Comparison of ENCODE assay signal across 9 cellular contexts in the genomic region with DNA sequence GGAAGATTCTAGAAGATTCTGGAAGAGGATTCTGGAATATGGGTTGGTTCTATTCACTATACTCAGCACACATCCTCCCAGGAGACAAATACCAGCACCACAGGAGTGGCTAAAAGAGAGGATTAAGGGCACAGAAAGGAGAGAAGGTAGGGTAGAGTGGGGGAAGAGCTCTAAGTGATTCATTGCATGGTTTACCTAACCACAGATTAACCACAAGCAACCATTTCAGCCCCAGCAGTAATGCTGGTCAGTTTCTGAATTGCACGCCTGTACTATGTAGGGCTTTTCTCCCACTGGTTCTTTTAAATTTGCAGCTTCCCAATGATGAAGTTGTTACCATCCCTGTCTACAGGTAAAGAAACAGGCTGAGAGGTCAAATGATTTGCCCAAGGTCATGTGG.
A peak's percentile ranks its signal among the peaks of the same experiment; 100 is the strongest.
DNase-seq lines count a peak whose midpoint lies in the region; ATAC-seq, FAIRE-seq and TF ChIP-seq lines count a peak whose summit lies in the region.
"Had no signal": no experiment of that assay in that cellular context is flagged by ENCODE, and none has a peak within 500 bp of the region (broad histone marks: within the 10 kb centered on the region; RNA-seq: fewer than 3 reads in every experiment).

No MANE protein-coding gene starts in this region.

- H3K4me1 ChIP-seq in A549, result 0 out of 3 replicates have a peak, but pooled peaks cover 6% of the 10 kb centered on the region
- H3K4me1 ChIP-seq in right cardiac atrium (ENCODE audit: control insufficient read depth, insufficient read depth, low read length), result no peaks in the 10 kb centered on the region
- no peaks in the 10 kb centered on the region for H3K4me1 ChIP-seq in CD4-positive, alpha-beta memory T cell (ENCODE audit: insufficient read depth, low read length)

- H3K27ac ChIP-seq in A549, result peak overlapping the region in 1 of 2 experiments; percentile 54; a peak in 1 of 6 replicates
- no peak overlapping the region for H3K27ac ChIP-seq in right cardiac atrium (ENCODE audit: low read length)
- H3K27ac ChIP-seq in CD4-positive, alpha-beta memory T cell (ENCODE audit: low read depth, low read length), result no peak overlapping the region

- peaks cover 0 to 4% (median 0%) of the 10 kb centered on the region in 4 donors for H3K4me1 Mint-ChIP-seq in CD4-positive, alpha-beta memory T cell

- H3K9me3 Mint-ChIP-seq in CD4-positive, alpha-beta memory T cell, result no peaks in the 10 kb centered on the region

- no peak overlapping the region for H3K4me3 Mint-ChIP-seq in CD4-positive, alpha-beta memory T cell

- peak; percentile 65 to 71; a peak in 2 of 6 replicates for ATAC-seq in A549
- ATAC-seq in GM19025 (IDR thresholded peaks at IDR 0.05; ENCODE audit: low read depth, unreplicated experiment), result peak; percentile 80
- peak; percentile 91 for ATAC-seq in HG03378 (IDR thresholded peaks at IDR 0.05; ENCODE audit: unreplicated experiment)
- no peak for ATAC-seq in right cardiac atrium
- ATAC-seq in HG02763 (IDR thresholded peaks at IDR 0.05; ENCODE audit: unreplicated experiment), result no peak

- intact Hi-C loops in right cardiac atrium (cut with DNase I), result no loop called here
- intact Hi-C loops in CD4-positive, alpha-beta memory T cell (cut with micrococcal nuclease), result no loop called here

- POLR2A ChIA-PET in A549 (lab: Yijun Ruan, JAX), result no interaction called here
- POLR2A ChIA-PET in CD4-positive, alpha-beta memory T cell (lab: Charles Lee; ENCODE audit: partially characterized antibody), result no interaction called here

- H3K9me3 ChIP-seq in A549, result no peaks in the 10 kb centered on the region
- no peaks in the 10 kb centered on the region for H3K9me3 ChIP-seq in right cardiac atrium (ENCODE audit: control insufficient read depth, low read length)
- no peaks in the 10 kb centered on the region for H3K9me3 ChIP-seq in CD4-positive, alpha-beta memory T cell (ENCODE audit: control insufficient read depth in 1 of 2, low read length in 2 of 2)

- no peak for DNase-seq in A549 (ENCODE audit: low read depth in 1 of 2, low spot score in 1 of 2)
- DNase-seq in amniotic epithelial cell (ENCODE audit: low read depth), result peak; percentile 67
- DNase-seq in right cardiac atrium, result no peak
- no peak for DNase-seq in CD4-positive, alpha-beta memory T cell
- no peak for DNase-seq in NCI-H2029 (lab: John Stamatoyannopoulos, UW)
- DNase-seq: stimulated activated CD4-positive, alpha-beta T cell treated with anti-CD3 and anti-CD28 coated beads, Interleukin-4, amount 100 ng/mL, for 1 hour had no signal

- peaks cover 4 to 18% of the 10 kb centered on the region in 2 donors for H3K27me3 Mint-ChIP-seq in CD4-positive, alpha-beta memory T cell

- no peaks in the 10 kb centered on the region for H3K36me3 Mint-ChIP-seq in CD4-positive, alpha-beta memory T cell

- H3K27ac Mint-ChIP-seq in CD4-positive, alpha-beta memory T cell, result no peak overlapping the region

- TF ChIP-seq RAD21 in A549 (conservative IDR thresholded peaks at IDR 0.05 in 1 of 2, IDR thresholded peaks at IDR 0.05 in 1 of 2), result no peak

- TF ChIP-seq EP300 in A549 (IDR thresholded peaks at IDR 0.05), result no peak

- no peak overlapping the region for H3K4me3 ChIP-seq in A549
- no peak overlapping the region for H3K4me3 ChIP-seq in right cardiac atrium (ENCODE audit: low read length)
- no peak overlapping the region for H3K4me3 ChIP-seq in CD4-positive, alpha-beta memory T cell (ENCODE audit: low read length in 2 of 2)

- TF ChIP-seq POLR2A in A549 (IDR thresholded peaks at IDR 0.05; ENCODE audit: low read length), result no peak

- CTCF ChIA-PET in A549 (lab: Yijun Ruan, JAX), result interaction anchor here (1.0 to 2.1 kb wide), 5 partner anchors 9 to 185 kb away, joined by 3 to 7 read pairs (median 4); no protein-coding TSS in a partner anchor
- CTCF ChIA-PET in CD4-positive, alpha-beta memory T cell (lab: Charles Lee; ENCODE audit: partially characterized antibody), result no interaction called here

- no peak for TF ChIP-seq CTCF in A549 (IDR thresholded peaks at IDR 0.05)

- no peaks in the 10 kb centered on the region for H3K27me3 ChIP-seq in right cardiac atrium (ENCODE audit: control insufficient read depth, insufficient read depth)
- no peaks in the 10 kb centered on the region for H3K27me3 ChIP-seq in CD4-positive, alpha-beta memory T cell (ENCODE audit: insufficient read depth, low read length)

- FAIRE-seq in A549 (lab: Jason Lieb, UNC), result no peak

- H3K4me2 ChIP-seq in A549, result no peak overlapping the region

- H3K36me3 ChIP-seq in CD4-positive, alpha-beta memory T cell (ENCODE audit: insufficient read depth, low read length), result no peaks in the 10 kb centered on the region

- WGBS in A549 (ENCODE audit: missing lambda C conversion rate), result 94% methylated on average over 1 of the region's 1 CpG
- WGBS in right cardiac atrium, result 85% methylated on average over 1 of the region's 1 CpG

TF ChIP-seq in A549, 52 proteins besides CTCF, POLR2A, EP300 and RAD21:
- TF ChIP-seq POLR2AphosphoS2 (conservative IDR thresholded peaks at IDR 0.05; ENCODE audit: low read length) (no peak), RARB (CRISPR knock-in tag; IDR thresholded peaks at IDR 0.05) (no peak), FOSB (CRISPR knock-in tag; IDR thresholded peaks at IDR 0.05) (no peak)
- TF ChIP-seq, protein P1, sequence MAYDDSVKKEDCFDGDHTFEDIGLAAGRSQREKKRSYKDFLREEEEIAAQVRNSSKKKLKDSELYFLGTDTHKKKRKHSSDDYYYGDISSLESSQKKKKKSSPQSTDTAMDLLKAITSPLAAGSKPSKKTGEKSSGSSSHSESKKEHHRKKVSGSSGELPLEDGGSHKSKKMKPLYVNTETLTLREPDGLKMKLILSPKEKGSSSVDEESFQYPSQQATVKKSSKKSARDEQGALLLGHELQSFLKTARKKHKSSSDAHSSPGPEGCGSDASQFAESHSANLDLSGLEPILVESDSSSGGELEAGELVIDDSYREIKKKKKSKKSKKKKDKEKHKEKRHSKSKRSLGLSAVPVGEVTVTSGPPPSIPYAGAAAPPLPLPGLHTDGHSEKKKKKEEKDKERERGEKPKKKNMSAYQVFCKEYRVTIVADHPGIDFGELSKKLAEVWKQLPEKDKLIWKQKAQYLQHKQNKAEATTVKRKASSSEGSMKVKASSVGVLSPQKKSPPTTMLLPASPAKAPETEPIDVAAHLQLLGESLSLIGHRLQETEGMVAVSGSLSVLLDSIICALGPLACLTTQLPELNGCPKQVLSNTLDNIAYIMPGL (CRISPR knock-in tag; IDR thresholded peaks at IDR 0.05; ENCODE audit: borderline replicate concordance), result no peak
TF ChIP-seq in A549: peak in this region for 0.

Comparison
In these comparisons a context has a peak if more than half of its experiments do, and no peak if none do; other contexts are left out.
1. ATAC-seq: peak in A549 (2 of 2), GM19025 (single experiment) and HG03378 (single experiment); none in right cardiac atrium (0 of 2) and HG02763 (single experiment).